1 cellular context compared by ENCODE assay signal in the genomic region with DNA sequence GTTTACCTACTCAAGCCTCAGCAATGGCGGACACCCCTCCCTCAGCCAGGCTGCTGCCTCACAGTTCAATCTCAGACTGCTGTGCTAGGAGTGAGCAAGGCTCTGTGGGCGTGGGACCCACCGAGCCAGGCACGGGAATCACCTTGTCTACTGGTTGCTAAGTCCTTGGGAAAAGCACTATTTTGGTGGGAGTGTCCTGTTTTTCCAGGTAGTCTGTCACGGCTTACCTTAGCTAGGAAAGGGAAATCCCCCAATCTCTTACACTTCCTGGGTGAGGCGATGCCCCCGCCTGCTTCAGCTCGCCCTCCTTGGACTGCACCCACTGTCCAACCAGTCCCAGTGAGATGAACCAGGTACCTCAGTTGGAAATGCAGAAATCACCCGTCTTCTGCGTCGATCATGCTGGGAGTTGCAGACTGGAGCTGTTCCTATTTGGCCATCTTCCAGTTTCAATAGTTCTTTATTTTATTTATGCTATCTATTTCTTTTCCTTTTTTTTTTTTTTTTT.
TF ChIP-seq lines count a peak whose summit lies in the region.

A gene with protein sequence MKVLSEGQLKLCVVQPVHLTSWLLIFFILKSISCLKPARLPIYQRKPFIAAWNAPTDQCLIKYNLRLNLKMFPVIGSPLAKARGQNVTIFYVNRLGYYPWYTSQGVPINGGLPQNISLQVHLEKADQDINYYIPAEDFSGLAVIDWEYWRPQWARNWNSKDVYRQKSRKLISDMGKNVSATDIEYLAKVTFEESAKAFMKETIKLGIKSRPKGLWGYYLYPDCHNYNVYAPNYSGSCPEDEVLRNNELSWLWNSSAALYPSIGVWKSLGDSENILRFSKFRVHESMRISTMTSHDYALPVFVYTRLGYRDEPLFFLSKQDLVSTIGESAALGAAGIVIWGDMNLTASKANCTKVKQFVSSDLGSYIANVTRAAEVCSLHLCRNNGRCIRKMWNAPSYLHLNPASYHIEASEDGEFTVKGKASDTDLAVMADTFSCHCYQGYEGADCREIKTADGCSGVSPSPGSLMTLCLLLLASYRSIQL (plus strand): TSS at position 458 of the 508 bp plus-strand sequence. CDS start 23,105 bp downstream, outside the sequence.

TF ChIP-seq in HepG2, 621 proteins besides CTCF, POLR2A, EP300 and RAD21 (continued from another document):
- no peak for TF ChIP-seq ERF (CRISPR knock-in tag; IDR thresholded peaks at IDR 0.05)
- no peak for TF ChIP-seq MBNL3 (CRISPR knock-in tag; conservative IDR thresholded peaks at IDR 0.05)
- TF ChIP-seq GMEB1 (CRISPR knock-in tag; IDR thresholded peaks at IDR 0.05; ENCODE audit: borderline replicate concordance), result no peak
- no peak for TF ChIP-seq ZNF780A (CRISPR knock-in tag; IDR thresholded peaks at IDR 0.05)
- TF ChIP-seq NR2F1 (CRISPR knock-in tag; IDR thresholded peaks at IDR 0.05), result no peak
- TF ChIP-seq CCDC6 (CRISPR knock-in tag; IDR thresholded peaks at IDR 0.05), result no peak
- TF ChIP-seq ZNF205 (CRISPR knock-in tag; IDR thresholded peaks at IDR 0.05), result no peak
- TF ChIP-seq ZNF354B (CRISPR knock-in tag; IDR thresholded peaks at IDR 0.05), result no peak
- no peak for TF ChIP-seq GTF2F1 (IDR thresholded peaks at IDR 0.05; ENCODE audit: low read length)
- TF ChIP-seq ZFP36L2 (CRISPR knock-in tag; IDR thresholded peaks at IDR 0.05), result no peak
- TF ChIP-seq ZNF800 (CRISPR knock-in tag; IDR thresholded peaks at IDR 0.05), result no peak
- no peak for TF ChIP-seq GABPB1 (CRISPR knock-in tag; IDR thresholded peaks at IDR 0.05)
- no peak for TF ChIP-seq FOXA1 (IDR thresholded peaks at IDR 0.05)
- no peak for TF ChIP-seq FOXA1 (CRISPR knock-in tag; IDR thresholded peaks at IDR 0.05)
TF ChIP-seq in HepG2: peak in this region for 0.
